Comparison of ENCODE assay signal across 11 cellular contexts in genomic region chr5:133316346-133317343, GRCh38.
DNase-seq lines count a peak whose midpoint lies in the region; ATAC-seq, FAIRE-seq and TF ChIP-seq lines count a peak whose summit lies in the region.
"Had no signal": no experiment of that assay in that cellular context is flagged by ENCODE, and none has a peak within 500 bp of the region (broad histone marks: within the 10 kb centered on the region; RNA-seq: fewer than 3 reads in every experiment).

No MANE protein-coding gene starts in this region.

- no peak overlapping the region for H3K4me3 Mint-ChIP-seq in HFFc6
- no peak overlapping the region for H3K4me3 Mint-ChIP-seq in WTC11
- no peak overlapping the region for H3K4me3 Mint-ChIP-seq in stimulated activated naive B cell treated with anti-CD40 and anti-IgM and Interleukin-4, amounts not matched to agents 10 μg/mL and 1 μg/mL and 100 μg/mL, for 72 hours
- H3K4me3 Mint-ChIP-seq: activated B cell treated with CpG ODN at 0.5 μM for 24 hours had no signal

- TF ChIP-seq CTCF in HFFc6 (IDR thresholded peaks at IDR 0.05) (peak; percentile 64; the same call in 1 of the 2 replicates), WTC11 (IDR thresholded peaks at IDR 0.05) (no peak)

- POLR2A ChIA-PET in WTC11 (lab: Charles Lee): no interaction called here

- peak; percentile 36 for DNase-seq in D341Med (ENCODE audit: low spot score)
- no peak for DNase-seq in HFFc6
- DNase-seq in WTC11 (ENCODE audit: low spot score): peak; percentile 74
- DNase-seq in left lobe of liver (ENCODE audit: low spot score): no peak
- DNase-seq in stimulated activated naive B cell treated with anti-CD40 and anti-IgM and Interleukin-4, amounts not matched to agents 10 μg/mL and 1 μg/mL and 100 μg/mL, for 72 hours: no peak
- no peak for DNase-seq in hypothalamus (lab: John Stamatoyannopoulos, UW)
- no peak for DNase-seq in activated CD4-positive, alpha-beta T cell treated with anti-CD3 and anti-CD28 coated beads, Interleukin-2, amount 50 U/mL, for 1 hour
- DNase-seq in GM19239 (ENCODE audit: insufficient read length, low spot score): no peak
- DNase-seq: activated B cell treated with CpG ODN at 0.5 μM for 24 hours, GF-D8 had no signal

- H3K27me3 Mint-ChIP-seq in HFFc6 (ENCODE audit: insufficient read depth) (peaks cover 28% of the 10 kb centered on the region), WTC11 (ENCODE audit: low read depth) (no peaks in the 10 kb centered on the region; the same call in 1 of the 2 replicates)
- no peaks in the 10 kb centered on the region for H3K27me3 Mint-ChIP-seq in stimulated activated naive B cell treated with anti-CD40 and anti-IgM and Interleukin-4, amounts not matched to agents 10 μg/mL and 1 μg/mL and 100 μg/mL, for 72 hours
- H3K27me3 Mint-ChIP-seq: activated B cell treated with CpG ODN at 0.5 μM for 24 hours had no signal

- no peak overlapping the region for H3K27ac Mint-ChIP-seq in HFFc6
- no peak overlapping the region for H3K27ac Mint-ChIP-seq in WTC11
- no peak overlapping the region for H3K27ac Mint-ChIP-seq in stimulated activated naive B cell treated with anti-CD40 and anti-IgM and Interleukin-4, amounts not matched to agents 10 μg/mL and 1 μg/mL and 100 μg/mL, for 72 hours
- H3K27ac Mint-ChIP-seq: activated B cell treated with CpG ODN at 0.5 μM for 24 hours had no signal

- H3K9me3 Mint-ChIP-seq in HFFc6: no peaks in the 10 kb centered on the region
- H3K9me3 Mint-ChIP-seq in WTC11: no peaks in the 10 kb centered on the region
- H3K9me3 Mint-ChIP-seq in stimulated activated naive B cell treated with anti-CD40 and anti-IgM and Interleukin-4, amounts not matched to agents 10 μg/mL and 1 μg/mL and 100 μg/mL, for 72 hours: peaks cover 0 to 2% of the 10 kb centered on the region in 2 donors
- H3K9me3 Mint-ChIP-seq: activated B cell treated with CpG ODN at 0.5 μM for 24 hours had no signal

- peak; percentile 81 for ATAC-seq in WTC11
- ATAC-seq in left lobe of liver: peak; percentile 15
- no peak for ATAC-seq in stimulated activated naive B cell treated with anti-CD40 and anti-IgM and Interleukin-4, amounts not matched to agents 10 μg/mL and 1 μg/mL and 100 μg/mL, for 72 hours (replicated peaks)
- ATAC-seq: esophagus mucosa had no signal

- H3K36me3 Mint-ChIP-seq in HFFc6 (ENCODE audit: low read depth) (no peaks in the 10 kb centered on the region), WTC11 (no peaks in the 10 kb centered on the region)
- H3K36me3 Mint-ChIP-seq in stimulated activated naive B cell treated with anti-CD40 and anti-IgM and Interleukin-4, amounts not matched to agents 10 μg/mL and 1 μg/mL and 100 μg/mL, for 72 hours: peaks cover 2 to 4% of the 10 kb centered on the region in 2 donors

- CTCF ChIA-PET in WTC11 (lab: Charles Lee): interaction anchor here (0.6 to 3.0 kb wide), 38 partner anchors 9 to 628 kb away, joined by 3 to 20 read pairs (median 4); no protein-coding TSS in a partner anchor

- H3K4me1 Mint-ChIP-seq in HFFc6 (ENCODE audit: low read depth) (no peaks in the 10 kb centered on the region), WTC11 (peaks cover 34% of the 10 kb centered on the region)
- peaks cover 12 to 13% of the 10 kb centered on the region in 2 donors for H3K4me1 Mint-ChIP-seq in stimulated activated naive B cell treated with anti-CD40 and anti-IgM and Interleukin-4, amounts not matched to agents 10 μg/mL and 1 μg/mL and 100 μg/mL, for 72 hours

- FAIRE-seq in GM19239 (lab: Jason Lieb, UNC): no peak

TF ChIP-seq in WTC11, 78 proteins besides CTCF, POLR2A, EP300 and RAD21 (continues in another document):
- TF ChIP-seq AFF4 (CRISPR knock-in tag; IDR thresholded peaks at IDR 0.05; ENCODE audit: borderline replicate concordance) (no peak), ESRRA (CRISPR knock-in tag; IDR thresholded peaks at IDR 0.05; ENCODE audit: borderline replicate concordance) (no peak), SP1 (CRISPR knock-in tag; conservative IDR thresholded peaks at IDR 0.05) (no peak), E2F5 (CRISPR knock-in tag; IDR thresholded peaks at IDR 0.05) (no peak), MAX (CRISPR knock-in tag; IDR thresholded peaks at IDR 0.05) (peak; percentile 28; the same call in 1 of the 2 replicates), ZSCAN18 (CRISPR knock-in tag; IDR thresholded peaks at IDR 0.05) (no peak), NFATC4 (CRISPR knock-in tag; IDR thresholded peaks at IDR 0.05) (no peak), ZNF121 (CRISPR knock-in tag; IDR thresholded peaks at IDR 0.05) (0 out of 2 replicates have a peak, but pooled peaks have one; percentile 29), TP53 (CRISPR knock-in tag; IDR thresholded peaks at IDR 0.05) (no peak), ZNF138 (CRISPR knock-in tag; conservative IDR thresholded peaks at IDR 0.05) (no peak), USF2 (CRISPR knock-in tag; IDR thresholded peaks at IDR 0.05) (peak; percentile 28; the same call in 1 of the 2 replicates), E2F4 (CRISPR knock-in tag; IDR thresholded peaks at IDR 0.05; ENCODE audit: borderline replicate concordance, low read depth) (no peak), EMX1 (CRISPR knock-in tag; IDR thresholded peaks at IDR 0.05) (no peak), USF1 (CRISPR knock-in tag; IDR thresholded peaks at IDR 0.05) (no peak)

Comparison
In these comparisons a context has a peak if more than half of its experiments do, and no peak if none do; other contexts are left out.
1. DNase-seq: peak in D341Med (single experiment) and WTC11 (single experiment); none in HFFc6 (single experiment), left lobe of liver (single experiment), stimulated activated naive B cell treated with anti-CD40 and anti-IgM and Interleukin-4, amounts not matched to agents 10 μg/mL and 1 μg/mL and 100 μg/mL, for 72 hours (single experiment), hypothalamus (0 of 51), activated CD4-positive, alpha-beta T cell treated with anti-CD3 and anti-CD28 coated beads, Interleukin-2, amount 50 U/mL, for 1 hour (single experiment) and GM19239 (single experiment).
2. ATAC-seq: peak in WTC11 (single experiment) and left lobe of liver (single experiment); none in stimulated activated naive B cell treated with anti-CD40 and anti-IgM and Interleukin-4, amounts not matched to agents 10 μg/mL and 1 μg/mL and 100 μg/mL, for 72 hours (0 of 2).